Comparison of ENCODE assay signal across 15 cellular contexts in the genomic region with DNA sequence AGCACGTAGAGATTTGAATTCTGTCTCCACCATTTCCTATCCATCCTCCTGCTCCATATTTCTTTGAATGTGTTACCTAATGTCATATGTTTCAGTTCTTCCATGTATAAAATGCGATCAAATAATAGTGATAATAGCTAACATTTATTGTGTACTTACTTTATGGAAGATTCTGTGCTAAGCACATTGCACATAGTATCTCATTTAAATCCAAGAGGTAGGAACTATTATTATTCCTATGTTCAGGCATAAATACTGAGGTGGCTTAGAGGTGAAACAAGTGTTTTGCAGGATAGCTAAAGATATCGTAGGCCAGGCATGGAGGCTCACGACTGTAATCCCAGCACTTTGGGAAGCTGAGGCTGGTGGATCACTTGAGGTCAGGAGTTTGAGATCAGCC. TPM values are rescaled to one million over a fixed set of nuclear protein-coding genes. Genes with fewer than 3 reads are reported as not detected.
"Had no signal": no experiment of that assay in that cellular context is flagged by ENCODE, and none has a peak within 500 bp of the region (broad histone marks: within the 10 kb centered on the region; RNA-seq: fewer than 3 reads in every experiment).

No MANE protein-coding gene starts in this region.

- H3K4me1 ChIP-seq: neural progenitor cell, pancreas, transverse colon had no signal

- H2AFZ ChIP-seq: neural progenitor cell had no signal

- H3K4me3 ChIP-seq: neural progenitor cell, pancreas, transverse colon had no signal

- H3K4me2 ChIP-seq: neural progenitor cell had no signal

- H3K9me3 ChIP-seq: pancreas, transverse colon had no signal

- DNase-seq: activated CD4-positive, alpha-beta memory T cell treated with anti-CD3 and anti-CD28 coated beads for 36 hours; activated gamma-delta T cell; activated T-cell treated with anti-CD3 and anti-CD28 coated beads, Interleukin-2, amount 50 U/mL, for 48 hours; amygdala; effector CD4-positive, alpha-beta T cell; hippocampal formation; pancreas; stimulated activated CD4-positive, alpha-beta T cell treated with anti-CD3 and anti-CD28 coated beads, Interleukin-4, amount 100 ng/mL, for 4 hours; transverse colon had no signal

- H3K27ac ChIP-seq: epithelial cell of prostate, neural progenitor cell, pancreas, transverse colon had no signal

- H3K27me3 ChIP-seq: neural progenitor cell, pancreas, transverse colon had no signal

- H3K36me3 ChIP-seq: neural progenitor cell, pancreas, transverse colon had no signal

- H3K9ac ChIP-seq: neural progenitor cell had no signal

RNA-seq across cellular contexts. Expression of a gene that starts 17.5 kb away (rescaled TPM):
- total RNA-seq: activated CD4-positive, alpha-beta memory T cell treated with anti-CD3 and anti-CD28 coated beads for 36 hours; bronchial epithelial cell; glomerular endothelial cell; pancreas; skeletal muscle tissue; transverse colon had no signal
- polyA plus RNA-seq: liver, pancreas had no signal

RNA-seq across cellular contexts. Expression of a gene that starts 32.5 kb away (rescaled TPM):
- total RNA-seq: activated CD4-positive, alpha-beta memory T cell treated with anti-CD3 and anti-CD28 coated beads for 36 hours; glomerular endothelial cell had no signal
